In the genomic region with DNA sequence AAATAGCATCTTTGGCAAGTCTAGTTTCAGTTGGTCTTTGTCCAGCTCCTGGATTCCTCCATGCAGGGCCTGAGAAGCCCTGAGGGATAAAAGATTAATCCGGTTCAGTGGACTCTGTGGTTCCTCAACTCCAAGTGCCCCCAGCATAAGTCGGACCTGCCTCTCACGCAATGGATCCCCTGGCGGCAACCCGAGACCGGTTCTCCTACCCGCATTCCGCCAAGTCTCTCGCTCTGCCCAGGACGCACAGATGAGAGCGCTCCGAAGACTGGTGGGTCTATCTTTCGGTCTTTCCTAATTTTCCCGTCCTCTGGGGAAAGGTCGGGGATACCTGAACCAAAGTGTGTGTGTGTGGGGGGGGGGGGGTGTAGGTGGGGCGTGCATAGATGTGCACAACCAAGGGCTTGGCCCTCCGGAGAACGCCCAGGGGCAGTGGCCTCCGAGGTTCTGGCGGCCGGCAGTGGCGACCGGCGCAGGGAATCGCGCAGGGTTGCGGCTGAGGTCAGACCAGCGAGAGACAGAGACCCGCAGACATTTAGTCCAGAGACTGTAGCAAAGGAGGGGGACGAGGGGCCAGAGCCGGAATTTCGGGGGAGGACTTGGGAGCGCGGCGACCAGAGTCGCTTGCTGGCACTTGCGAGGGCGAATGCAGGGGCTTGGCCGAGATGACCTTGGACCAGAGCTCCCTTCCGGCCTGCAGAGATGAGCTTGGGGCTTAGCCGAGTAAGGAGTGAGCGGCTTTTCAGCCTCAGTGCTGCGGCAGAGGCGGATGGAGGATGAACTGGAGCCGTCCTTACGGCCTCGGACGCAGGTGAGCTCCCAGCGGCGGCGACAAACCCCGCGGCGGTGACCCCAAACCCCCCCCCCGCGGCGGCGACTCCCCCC, we compare ENCODE assay signal across 8 cellular contexts. TPM values are rescaled to one million over a fixed set of nuclear protein-coding genes. Genes with fewer than 3 reads are reported as not detected.
DNase-seq lines count a peak whose midpoint lies in the region; ATAC-seq and TF ChIP-seq lines count a peak whose summit lies in the region.

No MANE protein-coding gene starts in this region.

- ATAC-seq in GM18909 (IDR thresholded peaks at IDR 0.05; ENCODE audit: poor library complexity, unreplicated experiment) = peak; percentile 43
- ATAC-seq in HG03139 (IDR thresholded peaks at IDR 0.05; ENCODE audit: unreplicated experiment) = peak; percentile 30
- peak; percentile 83 for ATAC-seq in Panc1
- ATAC-seq in left lung = peak; percentile 57

- H3K27me3 ChIP-seq in Panc1 (ENCODE audit: control insufficient read depth, insufficient read depth, low read length) (no peaks in the 10 kb centered on the region), colonic mucosa (no peaks in the 10 kb centered on the region), left lung (no peaks in the 10 kb centered on the region), subcutaneous abdominal adipose tissue (ENCODE audit: control insufficient read depth in 5 of 5, insufficient read depth in 4 of 5, low read length in 5 of 5) (no peaks in the 10 kb centered on the region)

- H3K4me3 ChIP-seq in Panc1 (ENCODE audit: low read depth in 2 of 2, low read length in 2 of 2) (peak overlapping the region; percentile 74 to 94), colonic mucosa (peak overlapping the region; percentile 62), left lung (peak overlapping the region; percentile 68 to 70), subcutaneous abdominal adipose tissue (ENCODE audit: low read depth in 1 of 5, low read length in 5 of 5) (peak overlapping the region; percentile 71 to 85 (median 83))

- POLR2A ChIA-PET in Panc1 (lab: Charles Lee) = interaction anchor here (0.6 kb wide), 1 partner anchor 22 kb away, joined by 3 read pairs; no protein-coding TSS in a partner anchor

- in situ Hi-C loops in Panc1 (cut with HindIII; ENCODE audit: low pct_unique_long_range_greater_than_20kb, low sequenced_read_pairs) = no loop called here

- H3K4me1 ChIP-seq in Panc1 (ENCODE audit: control insufficient read depth, insufficient read depth, low read length) (peaks cover 7% of the 10 kb centered on the region), colonic mucosa (no peaks in the 10 kb centered on the region), left lung (peaks cover 3 to 20% of the 10 kb centered on the region in 2 donors), subcutaneous abdominal adipose tissue (ENCODE audit: control insufficient read depth in 5 of 5, insufficient read depth in 5 of 5, low read length in 5 of 5) (peaks cover 2 to 22% (median 20%) of the 10 kb centered on the region in 5 donors)

- CTCF ChIA-PET in Panc1 (lab: Charles Lee) = interaction anchor here (0.5 to 1.3 kb wide), 6 partner anchors 7 to 96 kb away, joined by 3 to 16 read pairs (median 6); no protein-coding TSS in a partner anchor

- H3K9me3 ChIP-seq in Panc1 (ENCODE audit: control insufficient read depth, insufficient read depth, low read depth, low read length) (no peaks in the 10 kb centered on the region), colonic mucosa (no peaks in the 10 kb centered on the region), left lung (no peaks in the 10 kb centered on the region), subcutaneous abdominal adipose tissue (ENCODE audit: control insufficient read depth in 5 of 5, low read length in 5 of 5) (no peaks in the 10 kb centered on the region)

- no TSS peak for BruUV-seq in Panc1 (replicated peaks; lab: Mats Ljungman, UMichigan)

- intact Hi-C loops in Panc1 (cut with micrococcal nuclease; ENCODE audit: unreplicated experiment) = no loop called here
- intact Hi-C loops in colonic mucosa (cut with DNase I) = no loop called here
- intact Hi-C loops in left lung (cut with DNase I) = no loop called here

- H3K27ac ChIP-seq in Panc1 (ENCODE audit: low read length) (peak overlapping the region; percentile 83), colonic mucosa (peak overlapping the region; percentile 92), left lung (peak overlapping the region; percentile 90 to 94), subcutaneous abdominal adipose tissue (ENCODE audit: low read depth, low read length) (peak overlapping the region; percentile 67)

- peak; percentile 37 for DNase-seq in COLO829 (ENCODE audit: low spot score)
- no peak for DNase-seq in Panc1 (ENCODE audit: low read depth, low spot score)
- peak; percentile 57 for DNase-seq in colonic mucosa
- DNase-seq in left lung = peak in 1 of 2 donors; percentile 83
- no peak for DNase-seq in NOMO-1 treated with dmso at 0.1 percent for 144 hours (lab: John Stamatoyannopoulos, UW; ENCODE audit: unreplicated experiment)

- H3K9ac ChIP-seq in colonic mucosa (ENCODE audit: low read depth in 2 of 2, low read length in 2 of 2) (peak overlapping the region; percentile 70 to 97), subcutaneous abdominal adipose tissue (ENCODE audit: low read length in 5 of 5) (peak overlapping the region in 4 of 5 donors; percentile 60 to 95 (median 77))

- TF ChIP-seq CTCF in Panc1 (IDR thresholded peaks at IDR 0.05) = no peak; the same call in 1 of the 2 replicates
- TF ChIP-seq CTCF in colonic mucosa (IDR thresholded peaks at IDR 0.05) = no peak
- no peak for TF ChIP-seq CTCF in left lung (IDR thresholded peaks at IDR 0.05)

- H3K36me3 ChIP-seq in Panc1 (ENCODE audit: control insufficient read depth, insufficient read depth, low read length) (no peaks in the 10 kb centered on the region), colonic mucosa (no peaks in the 10 kb centered on the region), left lung (no peaks in the 10 kb centered on the region), subcutaneous abdominal adipose tissue (ENCODE audit: control insufficient read depth in 5 of 5, insufficient read depth in 5 of 5, low read length in 5 of 5) (no peaks in the 10 kb centered on the region)

RNA-seq across cellular contexts. Expression of a gene that starts 0.7 kb away (rescaled TPM):
- total RNA-seq in Panc1 (2021; ENCODE audit: unreplicated experiment) = 33.8 TPM
- 41.6 TPM for polyA plus RNA-seq in Panc1 (2012; ENCODE audit: insufficient read length)
- 1 to 10 TPM; 8.3 to 9.6 TPM for total RNA-seq in colonic mucosa
- 10 to 100 TPM in 1 of 2 donors, 1 to 10 TPM in 1; 9.9 to 15.4 TPM for total RNA-seq in left lung

RNA-seq across cellular contexts. Expression of a gene that starts 18.2 kb away (rescaled TPM):
- total RNA-seq in Panc1 (2021; ENCODE audit: unreplicated experiment) = 1.0 TPM
- polyA plus RNA-seq in Panc1 (2012; ENCODE audit: insufficient read length) = 0.73 TPM
- total RNA-seq in colonic mucosa = 10 to 100 TPM in 1 of 2 donors, 1 to 10 TPM in 1; 9.1 to 20.2 TPM
- total RNA-seq in left lung = 1 to 10 TPM; 6.7 to 9.4 TPM

RNA-seq across cellular contexts. Expression of a gene that starts 37.2 kb away (rescaled TPM):
- total RNA-seq in Panc1 (2021; ENCODE audit: unreplicated experiment) = 936 TPM
- polyA plus RNA-seq in Panc1 (2012; ENCODE audit: insufficient read length) = 2,024 TPM
- total RNA-seq in colonic mucosa = 100 to 1,000 TPM; 621 to 869 TPM
- 100 to 1,000 TPM; 361 to 467 TPM for total RNA-seq in left lung

Comparison
In these comparisons a context has a peak if more than half of its experiments do, and no peak if none do; other contexts are left out.
1. DNase-seq: peak in COLO829 (single experiment) and colonic mucosa (single experiment); none in Panc1 (single experiment) and NOMO-1 treated with dmso at 0.1 percent for 144 hours (single experiment).
2. ATAC-seq: peak in every context shown above with its lines; median percentile 83 in Panc1; 57 in left lung; 43 in GM18909; 30 in HG03139.
3. Peak in every context shown above with its lines, with median percentiles within 50 percentile points of each other: H3K27ac ChIP-seq and H3K4me3 ChIP-seq.